ENCODE assay signal across 8 cellular contexts in genomic region chr15:51970981-51971352, GRCh38. TPM values are rescaled to one million over a fixed set of nuclear protein-coding genes. Genes with fewer than 3 reads are reported as not detected.
A peak's percentile ranks its signal among the peaks of the same experiment; 100 is the strongest.
DNase-seq lines count a peak whose midpoint lies in the region; ATAC-seq, FAIRE-seq and TF ChIP-seq lines count a peak whose summit lies in the region.

No MANE protein-coding gene starts in this region.

- WGBS in testis, 2 donors = 0% methylated on average over 6 of the region's 6 CpGs

- H3K36me3 Mint-ChIP-seq in activated T-helper 2 cell treated with anti-CD3 and anti-CD28 coated beads, Interferon-gamma antibody, Interleukin-2, Interleukin-4, amounts not matched to agents 10 μg/mL and 5 μg/mL and 100 μg/mL, durations not matched to agents 14 hours and 24 hours and 36 hours (ENCODE audit: low read depth) = peaks cover 29% of the 10 kb centered on the region

- TF ChIP-seq POLR2A in testis (IDR thresholded peaks at IDR 0.05) = no peak

- H3K4me2 ChIP-seq in keratinocyte (ENCODE audit: control insufficient read depth, extremely low read depth, insufficient read depth, low read depth, low read length) = peak overlapping the region; percentile 71

- H3K4me1 ChIP-seq in keratinocyte (ENCODE audit: control insufficient read depth, extremely low read depth, insufficient read depth, low read length) (peaks cover 11% of the 10 kb centered on the region), testis (no peaks in the 10 kb centered on the region)

- no peaks in the 10 kb centered on the region for H3K9me3 ChIP-seq in keratinocyte (ENCODE audit: control insufficient read depth, low read depth, low read length)
- H3K9me3 ChIP-seq in testis = no peaks in the 10 kb centered on the region

- H3K9me1 ChIP-seq in keratinocyte (ENCODE audit: control insufficient read depth, extremely low read depth, insufficient read depth, low read length) = no peaks in the 10 kb centered on the region

- intact Hi-C loops in activated T-helper 2 cell treated with anti-CD3 and anti-CD28 coated beads, Interferon-gamma antibody, Interleukin-2, Interleukin-4, amounts not matched to agents 10 μg/mL and 5 μg/mL and 100 μg/mL, durations not matched to agents 14 hours and 24 hours and 36 hours (cut with micrococcal nuclease) = loop anchor here (5.0 to 10.0 kb wide), 3 partner anchors 36 to 236 kb away; partner anchors contain the start of gene LYSMD2
- intact Hi-C loops in testis (cut with DNase I; ENCODE audit: low total_unique reads) = no loop called here

- H3K4me3 ChIP-seq in keratinocyte (ENCODE audit: control insufficient read depth in 2 of 3, extremely low read depth in 1 of 3, insufficient read depth in 2 of 3, low read depth in 1 of 3, low read length in 3 of 3) = peak overlapping the region; percentile 89 to 94 (median 94)
- peak overlapping the region; percentile 75 to 88 for H3K4me3 ChIP-seq in testis

- dilution Hi-C loops in keratinocyte (cut with MboI; ENCODE audit: extremely low pct_ligation_motif_present, low sequenced_read_pairs) = no loop called here

- FAIRE-seq in keratinocyte (lab: Jason Lieb, UNC) = no peak

- DNase-seq in activated T-helper 2 cell treated with anti-CD3 and anti-CD28 coated beads, Interferon-gamma antibody, Interleukin-2, Interleukin-4, amounts not matched to agents 10 μg/mL and 5 μg/mL and 100 μg/mL, durations not matched to agents 14 hours and 24 hours and 36 hours (ENCODE audit: low spot score) = no peak
- DNase-seq in keratinocyte (ENCODE audit: low read depth, low spot score) (no peak), testis (no peak), foreskin melanocyte (no peak), NCI-H82 treated with DMSO at 0.1 percent for 48 hours (lab: John Stamatoyannopoulos, UW; ENCODE audit: unreplicated experiment) (no peak)

- H3K27ac Mint-ChIP-seq in activated T-helper 2 cell treated with anti-CD3 and anti-CD28 coated beads, Interferon-gamma antibody, Interleukin-2, Interleukin-4, amounts not matched to agents 10 μg/mL and 5 μg/mL and 100 μg/mL, durations not matched to agents 14 hours and 24 hours and 36 hours = peak overlapping the region; percentile 92

- H3K4me3 Mint-ChIP-seq in activated T-helper 2 cell treated with anti-CD3 and anti-CD28 coated beads, Interferon-gamma antibody, Interleukin-2, Interleukin-4, amounts not matched to agents 10 μg/mL and 5 μg/mL and 100 μg/mL, durations not matched to agents 14 hours and 24 hours and 36 hours (ENCODE audit: low read depth) = peak overlapping the region; percentile 99

- peak overlapping the region; percentile 95 for H3K9ac ChIP-seq in keratinocyte (ENCODE audit: control insufficient read depth, extremely low read depth, insufficient read depth, low read length)

- ATAC-seq in GM18909 (IDR thresholded peaks at IDR 0.05; ENCODE audit: poor library complexity, unreplicated experiment) (peak; percentile 19), HG03025 (IDR thresholded peaks at IDR 0.05; ENCODE audit: low FRiP score, unreplicated experiment) (peak; percentile 6), GM21360 (IDR thresholded peaks at IDR 0.05; ENCODE audit: unreplicated experiment) (no peak)

- H3K79me2 ChIP-seq in keratinocyte (ENCODE audit: control insufficient read depth, insufficient read depth, low read length) = peaks cover 54% of the 10 kb centered on the region

- TF ChIP-seq CTCF in keratinocyte (optimal IDR thresholded peaks at IDR 0.05 in 1 of 3, IDR thresholded peaks at IDR 0.05 in 1 of 3, conservative IDR thresholded peaks at IDR 0.05 in 1 of 3; ENCODE audit: extremely low read depth in 1 of 3, insufficient read depth in 2 of 3, low read length in 3 of 3) (no peak), testis (IDR thresholded peaks at IDR 0.05) (no peak)

- peak overlapping the region; percentile 100 for H2AFZ ChIP-seq in keratinocyte (ENCODE audit: control insufficient read depth, low read length)

- H3K9me3 Mint-ChIP-seq in activated T-helper 2 cell treated with anti-CD3 and anti-CD28 coated beads, Interferon-gamma antibody, Interleukin-2, Interleukin-4, amounts not matched to agents 10 μg/mL and 5 μg/mL and 100 μg/mL, durations not matched to agents 14 hours and 24 hours and 36 hours = peaks cover 12% of the 10 kb centered on the region

- H3K27me3 ChIP-seq in keratinocyte (ENCODE audit: control insufficient read depth, extremely low read depth, insufficient read depth, low read length) = no peaks in the 10 kb centered on the region
- no peaks in the 10 kb centered on the region for H3K27me3 ChIP-seq in testis

- no peaks in the 10 kb centered on the region for H4K20me1 ChIP-seq in keratinocyte (ENCODE audit: control insufficient read depth, extremely low read depth, insufficient read depth, low read length)

- peaks cover 18% of the 10 kb centered on the region for H3K4me1 Mint-ChIP-seq in activated T-helper 2 cell treated with anti-CD3 and anti-CD28 coated beads, Interferon-gamma antibody, Interleukin-2, Interleukin-4, amounts not matched to agents 10 μg/mL and 5 μg/mL and 100 μg/mL, durations not matched to agents 14 hours and 24 hours and 36 hours (ENCODE audit: low read depth)

- H3K36me3 ChIP-seq in keratinocyte (ENCODE audit: control insufficient read depth in 2 of 2, extremely low read depth in 1 of 2, insufficient read depth in 2 of 2, low read length in 2 of 2) (no peaks in the 10 kb centered on the region), testis (ENCODE audit: low read depth, missing control alignments) (no peaks in the 10 kb centered on the region)

- peaks cover 1% of the 10 kb centered on the region for H3K27me3 Mint-ChIP-seq in activated T-helper 2 cell treated with anti-CD3 and anti-CD28 coated beads, Interferon-gamma antibody, Interleukin-2, Interleukin-4, amounts not matched to agents 10 μg/mL and 5 μg/mL and 100 μg/mL, durations not matched to agents 14 hours and 24 hours and 36 hours (ENCODE audit: low read depth)

- H3K27ac ChIP-seq in keratinocyte (ENCODE audit: control insufficient read depth, insufficient read depth, low read length) (peak overlapping the region; percentile 93), testis (peak overlapping the region; percentile 89 to 91)

RNA-seq across cellular contexts. Expression of gene LEO1, which starts 0.6 kb away (rescaled TPM):
- total RNA-seq in activated T-helper 2 cell treated with anti-CD3 and anti-CD28 coated beads, Interferon-gamma antibody, Interleukin-2, Interleukin-4, amounts not matched to agents 10 μg/mL and 5 μg/mL and 100 μg/mL, durations not matched to agents 14 hours and 24 hours and 36 hours = 38.2 TPM in 2 replicates
- polyA plus RNA-seq in keratinocyte = 6.3 to 12.5 TPM (median 12.2 TPM) in 3 replicates
- 51.1 TPM for polyA plus RNA-seq in keratinocyte (2011; ENCODE audit: low read depth)
- 6.8 and 7.9 TPM in 2 replicates for polyA plus RNA-seq in keratinocyte (2011; cell fraction: cytosol; rRNA removed)
- polyA plus RNA-seq in keratinocyte (2011; cell fraction: nucleus; rRNA removed) = 10.6 and 15.7 TPM in 2 replicates
- 23.6 and 27.2 TPM in 2 replicates for polyA plus RNA-seq in keratinocyte (2012; ENCODE audit: low replicate concordance)
- polyA minus RNA-seq in keratinocyte = 1.8 to 10.7 TPM (median 3.3 TPM) in 3 replicates
- polyA minus RNA-seq in keratinocyte (2011; cell fraction: cytosol; rRNA and poly(A)+ RNA removed) = 1.2 TPM
- polyA minus RNA-seq in keratinocyte (2011; cell fraction: nucleus; rRNA and poly(A)+ RNA removed) = 4.2 and 7.4 TPM in 2 replicates
- total RNA-seq in testis = 10 to 100 TPM; 20.7 to 21.0 TPM
- 8.2 TPM for polyA plus RNA-seq in testis (ENCODE audit: insufficient read depth, low read depth, low replicate concordance)

RNA-seq across cellular contexts. Expression of gene MAPK6, which starts 48.1 kb away (rescaled TPM):
- total RNA-seq in activated T-helper 2 cell treated with anti-CD3 and anti-CD28 coated beads, Interferon-gamma antibody, Interleukin-2, Interleukin-4, amounts not matched to agents 10 μg/mL and 5 μg/mL and 100 μg/mL, durations not matched to agents 14 hours and 24 hours and 36 hours = 55.8 and 58.7 TPM in 2 replicates
- 48.5 to 103 TPM (median 83.7 TPM) in 3 replicates for polyA plus RNA-seq in keratinocyte
- 62.6 TPM for polyA plus RNA-seq in keratinocyte (2011; ENCODE audit: low read depth)
- 45.1 and 95.3 TPM in 2 replicates for polyA plus RNA-seq in keratinocyte (2011; cell fraction: cytosol; rRNA removed)
- 60.9 and 65.9 TPM in 2 replicates for polyA plus RNA-seq in keratinocyte (2011; cell fraction: nucleus; rRNA removed)
- polyA plus RNA-seq in keratinocyte (2012; ENCODE audit: low replicate concordance) = 51.7 and 70.9 TPM in 2 replicates
- polyA minus RNA-seq in keratinocyte = 37.4 to 119 TPM (median 85.6 TPM) in 3 replicates
- 57.6 TPM for polyA minus RNA-seq in keratinocyte (2011; cell fraction: cytosol; rRNA and poly(A)+ RNA removed)
- polyA minus RNA-seq in keratinocyte (2011; cell fraction: nucleus; rRNA and poly(A)+ RNA removed) = 50.3 and 105 TPM in 2 replicates
- 10 to 100 TPM; 50.6 to 58.8 TPM for total RNA-seq in testis
- 57.6 TPM for polyA plus RNA-seq in testis (ENCODE audit: insufficient read depth, low read depth, low replicate concordance)
